ENCODE assay signal across 22 cellular contexts in genomic region chr10:48273741-48274140, GRCh38. TPM values are rescaled to one million over a fixed set of nuclear protein-coding genes. Genes with fewer than 3 reads are reported as not detected.
A peak's percentile ranks its signal among the peaks of the same experiment; 100 is the strongest.
DNase-seq lines count a peak whose midpoint lies in the region; ATAC-seq, FAIRE-seq and TF ChIP-seq lines count a peak whose summit lies in the region.
"Had no signal": no experiment of that assay in that cellular context is flagged by ENCODE, and none has a peak within 500 bp of the region (broad histone marks: within the 10 kb centered on the region; RNA-seq: fewer than 3 reads in every experiment).

No MANE protein-coding gene starts in this region.

- TF ChIP-seq POLR2A in GM12892 (IDR thresholded peaks at IDR 0.05; ENCODE audit: low read depth, low read length): no peak

- peak; percentile 60 for DNase-seq in DMS53 treated with DMSO at 0.1 percent for 48 hours (lab: John Stamatoyannopoulos, UW; ENCODE audit: unreplicated experiment)
- DNase-seq in M059J (ENCODE audit: low read depth): peak; percentile 52
- DNase-seq in kidney glomerular epithelial cell (lab: John Stamatoyannopoulos, UW): peak; percentile 45
- DNase-seq in urothelium cell line (ENCODE audit: low spot score): peak; percentile 1
- DNase-seq in GM12892 (ENCODE audit: insufficient read length): no peak
- DNase-seq in GM19238 (ENCODE audit: insufficient read length, low spot score): no peak
- DNase-seq: AML-193; CD4-positive, alpha-beta T cell; DMS79 treated with DMSO at 0.1 percent for 48 hours; HCEC 1CT; Kasumi-1; MV-4-11; NCI-H1105; NCI-H1436 treated with DMSO at 0.1 percent for 48 hours; NCI-H187 treated with DMSO at 0.1 percent for 48 hours; NCI-H2107; NCI-H774; SK-N-SH; SW 1271 had no signal

- no peak for FAIRE-seq in urothelium cell line (lab: Jason Lieb, UNC)
- no peak for FAIRE-seq in GM12892 (lab: Jason Lieb, UNC)
- FAIRE-seq: A549, H1 had no signal

- ATAC-seq in GM21423 (IDR thresholded peaks at IDR 0.05; ENCODE audit: unreplicated experiment): no peak
- ATAC-seq: A549 had no signal

RNA-seq across cellular contexts. Expression of gene FRMPD2, which starts 0.8 kb away (rescaled TPM):
- total RNA-seq in M059J (2014; rRNA removed; shearing (Covaris generic)): not detected in 2 replicates
- polyA plus RNA-seq in GM12892 (2012; ENCODE audit: missing spikeins): 4.4 TPM
- total RNA-seq: CD4-positive, alpha-beta T cell had no signal

RNA-seq across cellular contexts. Expression of gene MAPK8, which starts 32.7 kb away (rescaled TPM):
- 114 and 149 TPM in 2 replicates for total RNA-seq in M059J (2014; rRNA removed; shearing (Covaris generic))
- polyA plus RNA-seq in GM12892 (2012; ENCODE audit: missing spikeins): 60.1 TPM

Comparison
In these comparisons a context has a peak if more than half of its experiments do, and no peak if none do; other contexts are left out.
1. DNase-seq: peak in DMS53 treated with DMSO at 0.1 percent for 48 hours (single experiment), M059J (single experiment), kidney glomerular epithelial cell (single experiment) and urothelium cell line (single experiment); none in GM12892 (single experiment) and GM19238 (single experiment).